Comparison of ENCODE assay signal across 8 cellular contexts in the genomic region with DNA sequence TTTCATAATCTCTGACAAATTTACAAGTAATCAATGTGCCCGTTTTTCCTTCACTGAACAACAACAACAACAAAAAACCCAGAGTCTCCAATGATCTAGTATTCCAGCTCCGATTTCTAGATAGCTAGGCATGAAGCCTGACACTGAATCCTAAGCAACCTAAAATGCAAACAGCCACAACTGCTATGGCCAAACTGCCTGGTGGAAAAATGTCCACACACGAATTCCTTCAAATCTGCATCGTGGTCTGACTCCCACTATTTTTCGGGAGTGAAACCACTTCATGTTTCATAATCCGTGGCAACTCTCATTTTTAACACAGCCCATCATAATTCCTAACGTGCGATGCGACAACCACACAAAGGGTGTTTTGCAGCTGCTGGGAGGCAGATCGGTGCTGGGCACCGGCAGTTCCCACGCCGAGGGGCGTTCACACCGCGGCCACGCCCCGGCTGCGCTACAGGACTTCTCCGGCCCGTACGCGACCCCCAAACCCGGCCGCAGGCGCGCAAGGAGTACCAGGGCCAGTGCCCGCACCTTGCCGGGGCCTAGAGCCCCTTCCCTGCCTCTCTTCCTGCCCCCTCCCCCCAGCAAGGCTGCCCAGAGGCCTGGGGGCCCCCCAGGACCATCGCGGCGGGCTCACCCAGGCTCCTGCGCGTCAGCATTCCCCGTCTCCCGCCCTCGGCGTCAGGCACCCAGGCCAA. TPM values are rescaled to one million over a fixed set of nuclear protein-coding genes. Genes with fewer than 3 reads are reported as not detected.
DNase-seq lines count a peak whose midpoint lies in the region; ATAC-seq and TF ChIP-seq lines count a peak whose summit lies in the region.

No MANE protein-coding gene starts in this region.

- H3K27ac ChIP-seq in PC-3 (ENCODE audit: low read length) (peak overlapping the region; percentile 27), osteoblast (ENCODE audit: low read depth, low read length) (peak overlapping the region; percentile 80), aorta (ENCODE audit: low read depth in 1 of 2, low read length in 2 of 2) (peak overlapping the region in 1 of 2 donors; percentile 84)

- peaks cover 46% of the 10 kb centered on the region for H3K79me2 ChIP-seq in PC-3 (ENCODE audit: low read length)
- peaks cover 59% of the 10 kb centered on the region for H3K79me2 ChIP-seq in osteoblast (ENCODE audit: insufficient read depth, low read length)

- H4K20me1 ChIP-seq in PC-3 (ENCODE audit: low read length) (peaks cover 9% of the 10 kb centered on the region; the same call in 1 of the 2 replicates), osteoblast (ENCODE audit: insufficient read depth, low read length) (peaks cover 4% of the 10 kb centered on the region)

- H3K36me3 ChIP-seq in PC-3 (ENCODE audit: low read depth, low read length) (peaks cover 3% of the 10 kb centered on the region; the same call in 1 of the 2 replicates), osteoblast (ENCODE audit: insufficient read depth, low read length) (peaks cover 3% of the 10 kb centered on the region), aorta (ENCODE audit: control insufficient read depth in 1 of 2, insufficient read depth in 2 of 2, low read length in 1 of 2) (no peaks in the 10 kb centered on the region)

- H3K9me3 ChIP-seq in PC-3 (ENCODE audit: low read length) (no peaks in the 10 kb centered on the region), osteoblast (ENCODE audit: low read depth, low read length) (no peaks in the 10 kb centered on the region), aorta (ENCODE audit: control insufficient read depth, low read length) (no peaks in the 10 kb centered on the region)

- POLR2A ChIA-PET in PC-3 (lab: Charles Lee; ENCODE audit: unreplicated experiment), result interaction anchor here (0.6 kb wide), 1 partner anchor 143 kb away, joined by 3 read pairs; no protein-coding TSS in a partner anchor
- POLR2A ChIA-PET in activated naive CD8-positive, alpha-beta T cell treated with anti-CD3 and anti-CD28 coated beads, Interleukin-2, amount 10 ng/mL, durations not matched to agents 7 days and 5 days (lab: Charles Lee), result interaction anchor here (0.6 to 1.7 kb wide), 10 partner anchors 10 to 491 kb away, joined by 3 to 23 read pairs (median 3); a partner anchor contains a TSS

- peak overlapping the region; percentile 70 for H3K4me3 ChIP-seq in PC-3 (ENCODE audit: low read length)
- peak overlapping the region; percentile 100 for H3K4me3 ChIP-seq in osteoblast (ENCODE audit: insufficient read depth, low read length)
- H3K4me3 ChIP-seq in aorta (ENCODE audit: low read length in 2 of 2), result peak overlapping the region; percentile 96

- DNase-seq in Caki2 (ENCODE audit: low read depth), result peak; percentile 54
- peak; percentile 73 for DNase-seq in PC-3
- peak; percentile 62 for DNase-seq in activated naive CD8-positive, alpha-beta T cell treated with anti-CD3 and anti-CD28 coated beads, Interleukin-2, amount 10 ng/mL, durations not matched to agents 7 days and 5 days
- DNase-seq in Right ventricle myocardium inferior (ENCODE audit: missing footprints), result no peak
- peak; percentile 94 for DNase-seq in osteoblast (ENCODE audit: insufficient read length, low spot score, missing footprints)
- peak; percentile 72 to 87 for DNase-seq in aorta

- H3K9me2 ChIP-seq in PC-3 (replicated peaks; ENCODE audit: low read length), result no peaks in the 10 kb centered on the region

- H3K36me3 Mint-ChIP-seq in activated naive CD8-positive, alpha-beta T cell treated with anti-CD3 and anti-CD28 coated beads, Interleukin-2, amount 10 ng/mL, durations not matched to agents 7 days and 5 days, result peaks cover 2% of the 10 kb centered on the region

- no TSS peak for BruUV-seq in PC-3 (replicated peaks; lab: Mats Ljungman, UMichigan)

- H2AFZ ChIP-seq in PC-3 (ENCODE audit: low read length) (peak overlapping the region; percentile 88), osteoblast (ENCODE audit: low read length) (peak overlapping the region; percentile 78)

- CTCF ChIA-PET in PC-3 (lab: Charles Lee), result interaction anchor here (0.5 to 0.6 kb wide), 9 partner anchors 8 to 472 kb away, joined by 3 to 8 read pairs (median 3); no protein-coding TSS in a partner anchor

- H3K4me3 Mint-ChIP-seq in activated naive CD8-positive, alpha-beta T cell treated with anti-CD3 and anti-CD28 coated beads, Interleukin-2, amount 10 ng/mL, durations not matched to agents 7 days and 5 days, result peak overlapping the region; percentile 90

- in situ Hi-C loops in Caki2 (cut with HindIII; ENCODE audit: low pct_unique_long_range_greater_than_20kb, low sequenced_read_pairs), result no loop called here

- H3K9me3 Mint-ChIP-seq in activated naive CD8-positive, alpha-beta T cell treated with anti-CD3 and anti-CD28 coated beads, Interleukin-2, amount 10 ng/mL, durations not matched to agents 7 days and 5 days, result no peaks in the 10 kb centered on the region

- H3K4me1 ChIP-seq in PC-3 (ENCODE audit: insufficient read depth, low read length) (peaks cover 9% of the 10 kb centered on the region), osteoblast (ENCODE audit: insufficient read depth, low read length) (peaks cover 21% of the 10 kb centered on the region), aorta (ENCODE audit: control insufficient read depth in 1 of 2, insufficient read depth in 2 of 2, low read length in 2 of 2) (no peaks in the 10 kb centered on the region)

- H3K27me3 Mint-ChIP-seq in activated naive CD8-positive, alpha-beta T cell treated with anti-CD3 and anti-CD28 coated beads, Interleukin-2, amount 10 ng/mL, durations not matched to agents 7 days and 5 days, result no peaks in the 10 kb centered on the region

- 0% methylated on average over 22 to 38 of the region's 38 CpGs for WGBS in aorta, 2 donors

- H3K4me1 Mint-ChIP-seq in activated naive CD8-positive, alpha-beta T cell treated with anti-CD3 and anti-CD28 coated beads, Interleukin-2, amount 10 ng/mL, durations not matched to agents 7 days and 5 days, result peaks cover 16% of the 10 kb centered on the region

- peak; percentile 36 for ATAC-seq in GM19397 (IDR thresholded peaks at IDR 0.05; ENCODE audit: unreplicated experiment)
- peak; percentile 42 for ATAC-seq in HG03460 (IDR thresholded peaks at IDR 0.05; ENCODE audit: unreplicated experiment)
- ATAC-seq in PC-3, result peak; percentile 65
- peak; percentile 15 for ATAC-seq in activated naive CD8-positive, alpha-beta T cell treated with anti-CD3 and anti-CD28 coated beads, Interleukin-2, amount 10 ng/mL, durations not matched to agents 7 days and 5 days (ENCODE audit: low read depth)
- ATAC-seq in Right ventricle myocardium inferior, result peak; percentile 69
- peak; percentile 78 for ATAC-seq in aorta (ENCODE audit: low FRiP score)

- H3K27ac Mint-ChIP-seq in activated naive CD8-positive, alpha-beta T cell treated with anti-CD3 and anti-CD28 coated beads, Interleukin-2, amount 10 ng/mL, durations not matched to agents 7 days and 5 days, result peak overlapping the region; percentile 83

- H3K9ac ChIP-seq in PC-3 (ENCODE audit: low read length), result peak overlapping the region; percentile 88

- H3K4me2 ChIP-seq in PC-3 (ENCODE audit: low read length), result peak overlapping the region; percentile 82
- H3K4me2 ChIP-seq in osteoblast (ENCODE audit: insufficient read depth, low read length), result peak overlapping the region; percentile 85

- no peaks in the 10 kb centered on the region for H3K27me3 ChIP-seq in PC-3 (ENCODE audit: low read length)
- H3K27me3 ChIP-seq in osteoblast (ENCODE audit: insufficient read depth, low read length), result no peaks in the 10 kb centered on the region
- H3K27me3 ChIP-seq in aorta (ENCODE audit: control insufficient read depth in 1 of 2, insufficient read depth in 2 of 2, low read length in 1 of 2), result no peaks in the 10 kb centered on the region

- H3F3A ChIP-seq in PC-3 (ENCODE audit: low read length, unreplicated experiment), result no peaks in the 10 kb centered on the region

- no peak for TF ChIP-seq CTCF in PC-3 (conservative IDR thresholded peaks at IDR 0.05; ENCODE audit: low read depth, low read length)
- TF ChIP-seq CTCF in osteoblast (IDR thresholded peaks at IDR 0.05; ENCODE audit: extremely low read depth, low read depth, low read length), result no peak

- intact Hi-C loops in PC-3 (cut with micrococcal nuclease) (no loop called here), Right ventricle myocardium inferior (cut with DNase I) (no loop called here), aorta (cut with DNase I) (loop anchor here in 1 of 2 donors (2.0 to 10.0 kb wide), 2 partner anchors 121 to 319 kb away; a partner anchor contains a TSS)

RNA-seq across cellular contexts. Expression of a gene that starts 0.8 kb away (rescaled TPM):
- 8.7 and 9.5 TPM in 2 replicates for total RNA-seq in Caki2 (2014; rRNA removed; shearing (Covaris generic); ENCODE audit: low replicate concordance)
- total RNA-seq in PC-3 (2014; rRNA removed) (18.2 and 18.3 TPM in 2 replicates), Right ventricle myocardium inferior (6.7 TPM), osteoblast (35.5 and 36.8 TPM in 2 replicates), aorta (10 to 100 TPM; 31.6 to 44.6 TPM)
- total RNA-seq in activated naive CD8-positive, alpha-beta T cell treated with anti-CD3 and anti-CD28 coated beads, Interleukin-2, amount 10 ng/mL, durations not matched to agents 7 days and 5 days, result 10 to 100 TPM; 15.5 to 22.6 TPM
- polyA plus RNA-seq in aorta, result 10 to 100 TPM in 1 of 2 donors, 1 to 10 TPM in 1; 9.1 to 14.9 TPM

Comparison
In these comparisons a context has a peak if more than half of its experiments do, and no peak if none do; other contexts are left out.
1. ATAC-seq: peak in every context shown above with its lines; median percentile 78 in aorta; 69 in Right ventricle myocardium inferior; 65 in PC-3; 42 in HG03460; 36 in GM19397; 15 in activated naive CD8-positive, alpha-beta T cell treated with anti-CD3 and anti-CD28 coated beads, Interleukin-2, amount 10 ng/mL, durations not matched to agents 7 days and 5 days.